8 cellular contexts compared by ENCODE assay signal in genomic region chr3:142596726-142597088, GRCh38. TPM values are rescaled to one million over a fixed set of nuclear protein-coding genes. Genes with fewer than 3 reads are reported as not detected.
DNase-seq lines count a peak whose midpoint lies in the region; ATAC-seq and TF ChIP-seq lines count a peak whose summit lies in the region.

No MANE protein-coding gene starts in this region.

- ATAC-seq in GM18511 (IDR thresholded peaks at IDR 0.05; ENCODE audit: unreplicated experiment), result no peak

- TF ChIP-seq EP300 in neural cell (conservative IDR thresholded peaks at IDR 0.05; ENCODE audit: poor library complexity, severe bottlenecking), result no peak

- TF ChIP-seq CTCF in MM.1S (IDR thresholded peaks at IDR 0.05; ENCODE audit: low read length) (no peak), neural cell (IDR thresholded peaks at IDR 0.05; ENCODE audit: poor library complexity, severe bottlenecking) (no peak)

- H3K4me1 ChIP-seq in BLaER1 treated with 17β-estradiol and CSF1 and Interleukin-3, amounts not matched to agents 10 nM and 100 nM, result peaks cover 0 to 25% (median 10%) of the 10 kb centered on the region in 10 experiments; a peak in 15 of 20 replicates
- H3K4me1 ChIP-seq in MM.1S (ENCODE audit: low read length), result peaks cover 4% of the 10 kb centered on the region; the same call in 1 of the 2 replicates
- peaks cover 12 to 17% of the 10 kb centered on the region in 2 donors for H3K4me1 ChIP-seq in duodenal mucosa (ENCODE audit: control insufficient read depth in 1 of 2, insufficient read depth in 2 of 2, low read length in 2 of 2)

- peak overlapping the region; percentile 80 to 97 (median 94) for H3K4me2 ChIP-seq in BLaER1 treated with 17β-estradiol and CSF1 and Interleukin-3, amounts not matched to agents 10 nM and 100 nM
- peak overlapping the region; percentile 68 for H3K4me2 ChIP-seq in MM.1S (ENCODE audit: low read depth, low read length)
- peak overlapping the region; percentile 66 for H3K4me2 ChIP-seq in neural cell (ENCODE audit: low read length)

- no peaks in the 10 kb centered on the region for H3K9me2 ChIP-seq in MM.1S (replicated peaks; ENCODE audit: insufficient read depth, low read length)
- no peaks in the 10 kb centered on the region for H3K9me2 ChIP-seq in neural cell (ENCODE audit: insufficient read depth, low read length)

- no peak for TF ChIP-seq RAD21 in neural cell (conservative IDR thresholded peaks at IDR 0.05)

- H3K27ac ChIP-seq in BLaER1 treated with 17β-estradiol and CSF1 and Interleukin-3, amounts not matched to agents 10 nM and 100 nM, result peak overlapping the region in 1 of 11 experiments; percentile 45; a peak in 2 of 22 replicates
- H3K27ac ChIP-seq in MM.1S (ENCODE audit: low read length) (no peak overlapping the region), duodenal mucosa (ENCODE audit: low read depth, low read length) (peak overlapping the region; percentile 67), neural cell (ENCODE audit: low read length) (no peak overlapping the region)

- H2AFZ ChIP-seq in MM.1S (ENCODE audit: low read length) (peak overlapping the region; percentile 92), neural cell (ENCODE audit: low read depth, low read length) (peak overlapping the region; percentile 32)

- H3K36me3 ChIP-seq in BLaER1 treated with 17β-estradiol and CSF1 and Interleukin-3, amounts not matched to agents 10 nM and 100 nM, result no peaks in the 10 kb centered on the region
- H3K36me3 ChIP-seq in MM.1S (replicated peaks; ENCODE audit: insufficient read depth, low read length) (no peaks in the 10 kb centered on the region), duodenal mucosa (ENCODE audit: control insufficient read depth in 1 of 2, insufficient read depth in 2 of 2, low read length in 2 of 2) (no peaks in the 10 kb centered on the region), neural cell (ENCODE audit: insufficient read depth, low read length) (no peaks in the 10 kb centered on the region)

- H4K20me1 ChIP-seq in BLaER1 treated with 17β-estradiol and CSF1 and Interleukin-3, amounts not matched to agents 10 nM and 100 nM, result no peaks in the 10 kb centered on the region
- H4K20me1 ChIP-seq in MM.1S (ENCODE audit: insufficient read depth, low read length) (no peaks in the 10 kb centered on the region), neural cell (ENCODE audit: insufficient read depth) (no peaks in the 10 kb centered on the region)

- DNase-seq in MM.1S (no peak), HuH-7 (ENCODE audit: low spot score) (no peak)
- DNase-seq in stimulated activated naive CD4-positive, alpha-beta T cell treated with Interleukin-2 at 50 U/mL for 16 hours (lab: John Stamatoyannopoulos, UW), result no peak
- no peak for DNase-seq in activated effector memory CD4-positive, alpha-beta T cell treated with anti-CD3 and anti-CD28 coated beads, Interleukin-2, amount 50 U/mL, for 16 hours

- H3K27me3 ChIP-seq in BLaER1 treated with 17β-estradiol and CSF1 and Interleukin-3, amounts not matched to agents 10 nM and 100 nM, result peaks cover 0 to 14% (median 9%) of the 10 kb centered on the region in 11 experiments; a peak in 9 of 22 replicates
- H3K27me3 ChIP-seq in MM.1S (replicated peaks; ENCODE audit: insufficient read depth, low read length), result no peaks in the 10 kb centered on the region
- H3K27me3 ChIP-seq in duodenal mucosa (ENCODE audit: control insufficient read depth in 1 of 2, insufficient read depth in 2 of 2, low read length in 2 of 2), result no peaks in the 10 kb centered on the region
- peaks cover 9% of the 10 kb centered on the region for H3K27me3 ChIP-seq in neural cell (ENCODE audit: insufficient read depth, low read depth, low read length)

- peaks cover 0 to 4% (median 0%) of the 10 kb centered on the region in 11 experiments; a peak in 1 of 22 replicates for H3K9me3 ChIP-seq in BLaER1 treated with 17β-estradiol and CSF1 and Interleukin-3, amounts not matched to agents 10 nM and 100 nM (replicated peaks in 1 of 11)
- H3K9me3 ChIP-seq in MM.1S (replicated peaks; ENCODE audit: insufficient read depth, low read length), result no peaks in the 10 kb centered on the region
- no peaks in the 10 kb centered on the region for H3K9me3 ChIP-seq in duodenal mucosa (ENCODE audit: control insufficient read depth in 1 of 2, low read length in 2 of 2)
- H3K9me3 ChIP-seq in neural cell (ENCODE audit: low read length), result no peaks in the 10 kb centered on the region

- peak overlapping the region; percentile 69 to 89 (median 74) for H3K4me3 ChIP-seq in BLaER1 treated with 17β-estradiol and CSF1 and Interleukin-3, amounts not matched to agents 10 nM and 100 nM
- H3K4me3 ChIP-seq in MM.1S (ENCODE audit: low read length) (peak overlapping the region; percentile 85), duodenal mucosa (ENCODE audit: low read depth in 1 of 2, low read length in 2 of 2) (peak overlapping the region; percentile 82 to 93), neural cell (ENCODE audit: low read length) (peak overlapping the region; percentile 78)

- H3K79me2 ChIP-seq in MM.1S (ENCODE audit: low read length), result no peaks in the 10 kb centered on the region
- no peaks in the 10 kb centered on the region for H3K79me2 ChIP-seq in neural cell (replicated peaks; ENCODE audit: insufficient read depth, low read length)

- H3F3A ChIP-seq in MM.1S (ENCODE audit: insufficient read depth, low read length) (no peaks in the 10 kb centered on the region), neural cell (ENCODE audit: insufficient read depth, low read length, poor library complexity, severe bottlenecking) (no peaks in the 10 kb centered on the region)

- peak overlapping the region; percentile 43 to 79 (median 71); a peak in 21 of 22 replicates for H3K9ac ChIP-seq in BLaER1 treated with 17β-estradiol and CSF1 and Interleukin-3, amounts not matched to agents 10 nM and 100 nM
- H3K9ac ChIP-seq in MM.1S (ENCODE audit: low read length) (peak overlapping the region; percentile 54; the same call in 1 of the 2 replicates), duodenal mucosa (ENCODE audit: low read depth in 1 of 2, low read length in 2 of 2) (peak overlapping the region; percentile 68 to 86), neural cell (ENCODE audit: low read length) (peak overlapping the region; percentile 49)

TF ChIP-seq in neural cell, 6 proteins besides CTCF, POLR2A, EP300 and RAD21:
- TF ChIP-seq MXI1 (conservative IDR thresholded peaks at IDR 0.05; ENCODE audit: poor library complexity, severe bottlenecking), result no peak
- TF ChIP-seq SMC3 (conservative IDR thresholded peaks at IDR 0.05; ENCODE audit: poor library complexity), result no peak
- no peak for TF ChIP-seq TAF1 (IDR thresholded peaks at IDR 0.05; ENCODE audit: low read depth)
- TF ChIP-seq POLR2AphosphoS5 (IDR thresholded peaks at IDR 0.05), result no peak
- TF ChIP-seq REST (IDR thresholded peaks at IDR 0.05; ENCODE audit: borderline replicate concordance), result no peak

RNA-seq across cellular contexts. Expression of gene PLS1, which starts 0.5 kb away (rescaled TPM):
- polyA plus RNA-seq in neural cell, result 0.31 and 0.74 TPM in 2 replicates
- polyA minus RNA-seq in neural cell, result 0.73 and 0.81 TPM in 2 replicates

RNA-seq across cellular contexts. Expression of gene ATR, which starts 18.2 kb away (rescaled TPM):
- polyA plus RNA-seq in neural cell, result 26.1 and 27.6 TPM in 2 replicates
- 37.5 and 38.3 TPM in 2 replicates for polyA minus RNA-seq in neural cell
